ENCODE assay signal across 8 cellular contexts in the genomic region with DNA sequence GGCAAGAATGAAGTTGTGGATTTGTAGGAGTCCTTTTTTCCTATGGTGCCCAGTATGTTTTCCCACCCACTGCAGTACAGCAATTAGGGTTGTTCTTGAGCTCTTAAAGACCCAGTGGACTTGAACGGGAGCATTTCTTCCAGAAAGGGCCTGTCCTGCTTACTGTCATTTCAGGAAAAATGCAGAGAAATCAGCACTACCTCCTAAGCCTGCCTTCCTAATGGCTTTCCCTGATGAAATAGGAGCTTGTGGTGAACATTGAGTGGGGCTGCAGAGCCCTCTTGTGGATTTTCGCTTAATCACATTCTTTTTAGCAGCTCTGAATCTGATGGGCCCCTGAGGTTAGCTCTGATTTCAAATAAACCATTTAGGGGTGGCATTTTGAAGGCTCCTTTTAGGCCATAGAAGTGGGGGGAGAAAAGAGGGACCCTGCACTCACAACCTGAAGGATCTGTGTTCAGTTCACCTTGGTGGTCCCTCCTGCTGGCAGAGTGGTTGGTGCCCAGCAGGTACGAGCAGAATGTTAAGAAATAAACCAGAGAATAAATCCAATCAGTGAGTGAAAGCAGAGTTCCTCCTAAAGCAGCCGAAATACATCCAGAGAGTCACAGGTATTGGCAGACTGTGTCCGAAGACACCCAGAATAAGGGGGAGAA.
DNase-seq lines count a peak whose midpoint lies in the region; ATAC-seq and TF ChIP-seq lines count a peak whose summit lies in the region.

No MANE protein-coding gene starts in this region.

- no peaks in the 10 kb centered on the region for H3K4me1 ChIP-seq in iPS DF 6.9 (ENCODE audit: control insufficient read depth, insufficient read depth, low read length)

- H3K36me3 ChIP-seq in brain microvascular endothelial cell (replicated peaks) (no peaks in the 10 kb centered on the region), iPS DF 6.9 (ENCODE audit: control insufficient read depth, insufficient read depth, low read length) (no peaks in the 10 kb centered on the region)

- in situ Hi-C loops in brain microvascular endothelial cell (cut with HindIII; ENCODE audit: low pct_ligation_motif_present, low sequenced_read_pairs): no loop called here

- peak overlapping the region; percentile 98 for H3K27ac ChIP-seq in brain microvascular endothelial cell
- H3K27ac ChIP-seq in iPS DF 6.9 (ENCODE audit: low read length): no peak overlapping the region

- peak; percentile 79 for ATAC-seq in HG02571 (IDR thresholded peaks at IDR 0.05; ENCODE audit: unreplicated experiment)

- no CpG with 5 or more reads among the region's 5 CpGs for WGBS in iPS DF 6.9 (ENCODE audit: insufficient coverage, insufficient read length)

- peak; percentile 83 for TF ChIP-seq CTCF in brain microvascular endothelial cell (IDR thresholded peaks at IDR 0.05; ENCODE audit: low read depth, low read length, missing control alignments)

- H3K4me3 ChIP-seq in brain microvascular endothelial cell (ENCODE audit: low read depth, low read length): peak overlapping the region; percentile 24
- H3K4me3 ChIP-seq in iPS DF 6.9 (ENCODE audit: low read length): no peak overlapping the region
- H3K4me3 ChIP-seq in skeletal muscle cell (ENCODE audit: low read depth, low read length): peak overlapping the region; percentile 3

- H3K9me3 ChIP-seq in iPS DF 6.9 (ENCODE audit: control insufficient read depth, insufficient read depth, low read length): no peaks in the 10 kb centered on the region

- peak; percentile 5 to 17 for DNase-seq in NOMO-1 (lab: John Stamatoyannopoulos, UW; ENCODE audit: unreplicated experiment in 2 of 2)
- no peak for DNase-seq in NOMO-1 treated with dmso at 0.1 percent for 144 hours (lab: John Stamatoyannopoulos, UW; ENCODE audit: unreplicated experiment)
- peak; percentile 83 for DNase-seq in NCI-H1105 treated with DMSO at 0.1 percent for 48 hours (lab: John Stamatoyannopoulos, UW)
- peak in 4 of 5 donors; percentile 7 to 57 (median 20) for DNase-seq in T-helper 1 cell
- peak; percentile 85 for DNase-seq in brain microvascular endothelial cell
- DNase-seq in iPS DF 6.9 (ENCODE audit: low read depth, low spot score): peak; percentile 61
- peak; percentile 68 for DNase-seq in skeletal muscle cell (ENCODE audit: low read depth)

- H3K27me3 ChIP-seq in brain microvascular endothelial cell (replicated peaks) (no peaks in the 10 kb centered on the region), iPS DF 6.9 (ENCODE audit: control insufficient read depth, insufficient read depth, low read length) (no peaks in the 10 kb centered on the region)
